11 cellular contexts compared by ENCODE assay signal in the genomic region with DNA sequence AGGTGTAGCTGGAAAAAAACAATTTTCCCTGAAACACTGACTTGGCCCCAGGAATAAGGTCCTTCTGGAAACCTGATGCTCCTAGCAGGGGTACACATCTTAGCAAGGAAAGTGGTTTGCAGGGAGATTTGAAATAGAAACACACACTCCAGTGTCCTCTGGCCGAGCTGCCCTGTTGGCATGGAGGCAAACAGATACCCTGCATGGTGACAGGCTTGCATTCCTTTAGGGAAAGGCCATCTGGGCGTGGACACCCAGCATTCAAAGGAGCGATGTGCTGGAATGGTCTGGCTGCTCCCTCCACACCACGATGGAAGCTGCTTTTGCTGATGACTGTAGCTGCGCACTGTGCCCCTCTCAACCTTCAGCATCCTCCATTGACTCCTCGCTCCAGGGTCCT. TPM values are rescaled to one million over a fixed set of nuclear protein-coding genes. Genes with fewer than 3 reads are reported as not detected.
A peak's percentile ranks its signal among the peaks of the same experiment; 100 is the strongest.
DNase-seq lines count a peak whose midpoint lies in the region; FAIRE-seq and TF ChIP-seq lines count a peak whose summit lies in the region.
"Had no signal": no experiment of that assay in that cellular context is flagged by ENCODE, and none has a peak within 500 bp of the region (broad histone marks: within the 10 kb centered on the region; RNA-seq: fewer than 3 reads in every experiment).

No MANE protein-coding gene starts in this region.

- in situ Hi-C loops in GM13977 (cut with MboI; ENCODE audit: low pct_unique_long_range_greater_than_20kb, low sequenced_read_pairs, unreplicated experiment): no loop called here

- H3K9ac ChIP-seq in HUES6 (ENCODE audit: low read length): peak overlapping the region; percentile 2

- H3K27me3 ChIP-seq in HUES6 (ENCODE audit: control insufficient read depth, insufficient read depth, low read length) (no peaks in the 10 kb centered on the region), bronchial epithelial cell (ENCODE audit: control insufficient read depth, insufficient read depth, low read length) (no peaks in the 10 kb centered on the region)

- DNase-seq in bronchial epithelial cell (ENCODE audit: low read depth) (peak; percentile 13), kidney tubule cell (ENCODE audit: low spot score) (peak; percentile 64), type B pancreatic cell (ENCODE audit: extremely low spot score, unreplicated experiment) (no peak), NCI-H345 treated with DMSO at 0.1 percent for 48 hours (lab: John Stamatoyannopoulos, UW; ENCODE audit: unreplicated experiment) (no peak), ureter (ENCODE audit: low spot score) (no peak), GM13977 (ENCODE audit: low spot score) (no peak)
- DNase-seq: activated T-cell treated with anti-CD3 and anti-CD28 coated beads for 4 hours; Karpas-422; naive thymus-derived CD4-positive, alpha-beta T cell had no signal

- no peak for TF ChIP-seq CTCF in bronchial epithelial cell (IDR thresholded peaks at IDR 0.05; ENCODE audit: insufficient read depth, low read length, severe bottlenecking)
- no peak for TF ChIP-seq CTCF in type B pancreatic cell (conservative IDR thresholded peaks at IDR 0.05)
- no peak for TF ChIP-seq CTCF in GM13977 (IDR thresholded peaks at IDR 0.05; ENCODE audit: extremely low read depth, insufficient read depth, missing control alignments)

- H3K9me3 Mint-ChIP-seq in type B pancreatic cell: no peaks in the 10 kb centered on the region

- H3K4me3 ChIP-seq in HUES6 (ENCODE audit: low read depth, low read length) (no peak overlapping the region), bronchial epithelial cell (ENCODE audit: low read depth, low read length) (no peak overlapping the region)

- H3K27ac ChIP-seq in HUES6 (ENCODE audit: low read depth, low read length): no peak overlapping the region; the same call in 1 of the 2 replicates

- H3K36me3 Mint-ChIP-seq in type B pancreatic cell: no peaks in the 10 kb centered on the region
- H3K36me3 Mint-ChIP-seq: naive thymus-derived CD4-positive, alpha-beta T cell had no signal

- no peak overlapping the region for H3K4me3 Mint-ChIP-seq in type B pancreatic cell
- H3K4me3 Mint-ChIP-seq: naive thymus-derived CD4-positive, alpha-beta T cell had no signal

- H3K36me3 ChIP-seq in HUES6 (ENCODE audit: control insufficient read depth, insufficient read depth, low read length) (no peaks in the 10 kb centered on the region), bronchial epithelial cell (ENCODE audit: control insufficient read depth, insufficient read depth, low read length) (no peaks in the 10 kb centered on the region)

- no peak for FAIRE-seq in bronchial epithelial cell (lab: Jason Lieb, UNC)
- FAIRE-seq: TTC549 had no signal

- H3K27me3 Mint-ChIP-seq in type B pancreatic cell: peaks cover 5% of the 10 kb centered on the region
- H3K27me3 Mint-ChIP-seq: naive thymus-derived CD4-positive, alpha-beta T cell had no signal

- H3K4me1 ChIP-seq in HUES6 (ENCODE audit: control insufficient read depth, insufficient read depth, low read length): peaks cover 27% of the 10 kb centered on the region

- peak overlapping the region; percentile 73 for H3K27ac Mint-ChIP-seq in type B pancreatic cell
- H3K27ac Mint-ChIP-seq: naive thymus-derived CD4-positive, alpha-beta T cell had no signal

- peaks cover 23% of the 10 kb centered on the region for H3K4me1 Mint-ChIP-seq in type B pancreatic cell (ENCODE audit: unreplicated experiment)
- H3K4me1 Mint-ChIP-seq: naive thymus-derived CD4-positive, alpha-beta T cell had no signal

- H3K9me3 ChIP-seq in HUES6 (ENCODE audit: control insufficient read depth, insufficient read depth, low read depth, low read length): no peaks in the 10 kb centered on the region

RNA-seq across cellular contexts. Expression of a gene that starts 41.5 kb away (rescaled TPM):
- total RNA-seq in bronchial epithelial cell (26.2 and 69.5 TPM in 2 replicates), type B pancreatic cell (ENCODE audit: low replicate concordance) (16.6 and 52.1 TPM in 2 replicates), ureter (26.7 TPM)

Comparison
In these comparisons a context has a peak if more than half of its experiments do, and no peak if none do; other contexts are left out.
1. DNase-seq: peak in bronchial epithelial cell (single experiment) and kidney tubule cell (single experiment); none in type B pancreatic cell (single experiment), NCI-H345 treated with DMSO at 0.1 percent for 48 hours (single experiment), ureter (single experiment) and GM13977 (single experiment).